Comparison of ENCODE assay signal across 8 cellular contexts in genomic region chr15:81002254-81003022, GRCh38. TPM values are rescaled to one million over a fixed set of nuclear protein-coding genes. Genes with fewer than 3 reads are reported as not detected.
DNase-seq lines count a peak whose midpoint lies in the region; ATAC-seq and TF ChIP-seq lines count a peak whose summit lies in the region.

No MANE protein-coding gene starts in this region.

- peaks cover 33% of the 10 kb centered on the region for H3K4me1 Mint-ChIP-seq in T-helper 17 cell

- TF ChIP-seq CTCF in GM12865 (IDR thresholded peaks at IDR 0.05; ENCODE audit: insufficient read depth, low read depth, low read length, missing control alignments) = no peak

- H3K36me3 Mint-ChIP-seq in T-helper 17 cell (ENCODE audit: low read depth) = no peaks in the 10 kb centered on the region

- H3K27ac Mint-ChIP-seq in T-helper 17 cell = no peak overlapping the region

- no peaks in the 10 kb centered on the region for H3K27me3 Mint-ChIP-seq in T-helper 17 cell

- DNase-seq in GM12865 (ENCODE audit: low read depth) = peak; percentile 51
- DNase-seq in T-helper 17 cell = peak in 1 of 3 donors; percentile 14
- DNase-seq in Right ventricle myocardium superior = peak; percentile 56
- peak; percentile 56 for DNase-seq in retina
- no peak for DNase-seq in dedifferentiated amniotic fluid mesenchymal stem cell (ENCODE audit: extremely low spot score)
- DNase-seq in hypothalamus (lab: John Stamatoyannopoulos, UW) = no peak
- DNase-seq in NCI-H2196 treated with DMSO at 0.1 percent for 48 hours (lab: John Stamatoyannopoulos, UW; ENCODE audit: unreplicated experiment) = no peak

- H3K4me3 Mint-ChIP-seq in T-helper 17 cell = peak overlapping the region; percentile 77

- ATAC-seq in T-helper 17 cell (no peak), Right ventricle myocardium superior (ENCODE audit: poor library complexity) (no peak), GM18502 (IDR thresholded peaks at IDR 0.05; ENCODE audit: poor library complexity, unreplicated experiment) (no peak)

- no peaks in the 10 kb centered on the region for H3K9me3 ChIP-seq in T-helper 17 cell (ENCODE audit: control insufficient read depth, low read length, poor library complexity, severe bottlenecking)

- H3K4me3 ChIP-seq in GM12865 (ENCODE audit: low read depth, low read length) = peak overlapping the region; percentile 87

- intact Hi-C loops in Right ventricle myocardium superior (cut with DNase I) = loop anchor here (5.0 kb wide), 1 partner anchor 95 kb away; no protein-coding TSS in a partner anchor

RNA-seq across cellular contexts. Expression of gene TLNRD1, which starts 1.7 kb away (rescaled TPM):
- total RNA-seq in T-helper 17 cell (10 to 100 TPM; 17.5 to 17.6 TPM), Right ventricle myocardium superior (6.1 TPM)

RNA-seq across cellular contexts. Expression of gene MESD, which starts 12.8 kb away (rescaled TPM):
- 10 to 100 TPM; 14.3 to 14.4 TPM for total RNA-seq in T-helper 17 cell
- 12.5 TPM for total RNA-seq in Right ventricle myocardium superior

Comparison
In these comparisons a context has a peak if more than half of its experiments do, and no peak if none do; other contexts are left out.
1. DNase-seq: peak in GM12865 (single experiment), Right ventricle myocardium superior (single experiment) and retina (single experiment); none in dedifferentiated amniotic fluid mesenchymal stem cell (single experiment), hypothalamus (0 of 51) and NCI-H2196 treated with DMSO at 0.1 percent for 48 hours (single experiment).